ENCODE assay signal across 11 cellular contexts in the genomic region with DNA sequence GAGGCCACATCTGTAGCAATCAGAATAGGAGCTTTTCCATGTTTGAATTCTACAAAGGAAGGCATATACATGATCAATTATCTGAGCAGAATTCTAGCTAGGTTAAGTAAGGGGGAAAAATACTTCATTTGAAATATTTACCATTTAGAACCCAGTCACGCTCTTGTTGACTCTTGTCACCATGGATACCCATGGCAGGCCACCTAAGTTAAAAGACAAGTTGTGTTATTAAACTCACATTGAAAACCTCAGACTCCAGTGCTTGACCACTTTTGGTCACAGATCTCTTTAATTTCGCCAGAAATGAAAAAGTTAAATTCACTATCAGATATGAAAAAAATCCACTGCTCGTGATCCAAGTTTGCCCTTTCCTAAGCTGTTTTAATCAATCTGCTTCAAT. TPM values are rescaled to one million over a fixed set of nuclear protein-coding genes. Genes with fewer than 3 reads are reported as not detected.
DNase-seq lines count a peak whose midpoint lies in the region; ATAC-seq and TF ChIP-seq lines count a peak whose summit lies in the region.
"Had no signal": no experiment of that assay in that cellular context is flagged by ENCODE, and none has a peak within 500 bp of the region (broad histone marks: within the 10 kb centered on the region; RNA-seq: fewer than 3 reads in every experiment).

No MANE protein-coding gene starts in this region.

- no peak overlapping the region for H3K4me3 ChIP-seq in aorta (ENCODE audit: low read length in 2 of 2)

- TF ChIP-seq CTCF in activated B cell treated with CpG ODN at 0.5 μM for 24 hours (IDR thresholded peaks at IDR 0.05): no peak

- H3K27me3 Mint-ChIP-seq in activated T-cell treated with anti-CD3 and anti-CD28 coated beads, Interleukin-2, amount 50 U/mL, for 72 hours (ENCODE audit: low read depth): no peaks in the 10 kb centered on the region
- no peaks in the 10 kb centered on the region for H3K27me3 Mint-ChIP-seq in activated B cell treated with CpG ODN at 0.5 μM for 24 hours
- H3K27me3 Mint-ChIP-seq in stimulated activated naive CD8-positive, alpha-beta T cell treated with anti-CD3 and anti-CD28 coated beads, Interleukin-15, amount 100 ng/mL, for 72 hours: no peaks in the 10 kb centered on the region

- H3K27me3 ChIP-seq in aorta (ENCODE audit: control insufficient read depth in 1 of 2, insufficient read depth in 2 of 2, low read length in 1 of 2): peaks cover 0 to 1% of the 10 kb centered on the region in 2 donors
- H3K27me3 ChIP-seq: dorsolateral prefrontal cortex, upper lobe of left lung had no signal

- H3K36me3 ChIP-seq in aorta (ENCODE audit: control insufficient read depth in 1 of 2, insufficient read depth in 2 of 2, low read length in 1 of 2): peaks cover 12% of the 10 kb centered on the region in 2 donors

- no peak for ATAC-seq in activated T-cell treated with anti-CD3 and anti-CD28 coated beads, Interleukin-2, amount 50 U/mL, for 72 hours (replicated peaks in 1 of 2)
- no peak for ATAC-seq in activated B cell treated with CpG ODN at 0.5 μM for 24 hours (ENCODE audit: low read depth)
- no peak for ATAC-seq in stimulated activated naive CD8-positive, alpha-beta T cell treated with anti-CD3 and anti-CD28 coated beads, Interleukin-15, amount 100 ng/mL, for 72 hours
- no peak for ATAC-seq in aorta (ENCODE audit: low FRiP score)

- H3K4me1 Mint-ChIP-seq in activated T-cell treated with anti-CD3 and anti-CD28 coated beads, Interleukin-2, amount 50 U/mL, for 72 hours (ENCODE audit: low read depth): peaks cover 80% of the 10 kb centered on the region
- H3K4me1 Mint-ChIP-seq in activated B cell treated with CpG ODN at 0.5 μM for 24 hours: peaks cover 70% of the 10 kb centered on the region
- H3K4me1 Mint-ChIP-seq in stimulated activated naive CD8-positive, alpha-beta T cell treated with anti-CD3 and anti-CD28 coated beads, Interleukin-15, amount 100 ng/mL, for 72 hours: peaks cover 93% of the 10 kb centered on the region

- CTCF ChIA-PET in activated B cell treated with CpG ODN at 0.5 μM for 24 hours (lab: Charles Lee): interaction anchor here (1.0 kb wide), 2 partner anchors 11 to 82 kb away, joined by 3 to 6 read pairs; no protein-coding TSS in a partner anchor

- no peaks in the 10 kb centered on the region for H3K9me3 ChIP-seq in aorta (ENCODE audit: control insufficient read depth, low read length)
- H3K9me3 ChIP-seq: upper lobe of left lung had no signal

- 46 to 53% methylated on average over 3 of the region's 3 CpGs for WGBS in aorta, 2 donors

- no peaks in the 10 kb centered on the region for H3K4me1 ChIP-seq in aorta (ENCODE audit: control insufficient read depth in 1 of 2, insufficient read depth in 2 of 2, low read length in 2 of 2)

- peak overlapping the region; percentile 4 to 5 for H3K4me3 Mint-ChIP-seq in activated T-cell treated with anti-CD3 and anti-CD28 coated beads, Interleukin-2, amount 50 U/mL, for 72 hours
- H3K4me3 Mint-ChIP-seq in activated B cell treated with CpG ODN at 0.5 μM for 24 hours: no peak overlapping the region
- H3K4me3 Mint-ChIP-seq in stimulated activated naive CD8-positive, alpha-beta T cell treated with anti-CD3 and anti-CD28 coated beads, Interleukin-15, amount 100 ng/mL, for 72 hours: peak overlapping the region; percentile 3 to 63

- H3K27ac ChIP-seq in epithelial cell of prostate (peak overlapping the region; percentile 97), aorta (ENCODE audit: low read depth in 1 of 2, low read length in 2 of 2) (no peak overlapping the region)

- POLR2A ChIA-PET in activated B cell treated with CpG ODN at 0.5 μM for 24 hours (lab: Charles Lee): no interaction called here

- intact Hi-C loops in activated B cell treated with CpG ODN at 0.5 μM for 24 hours (cut with micrococcal nuclease): no loop called here
- intact Hi-C loops in aorta (cut with DNase I): loop anchor here in 1 of 2 donors (10.0 kb wide), 1 partner anchor 357 kb away; no protein-coding TSS in a partner anchor

- no peaks in the 10 kb centered on the region for H3K9me3 Mint-ChIP-seq in activated T-cell treated with anti-CD3 and anti-CD28 coated beads, Interleukin-2, amount 50 U/mL, for 72 hours
- no peaks in the 10 kb centered on the region for H3K9me3 Mint-ChIP-seq in activated B cell treated with CpG ODN at 0.5 μM for 24 hours
- H3K9me3 Mint-ChIP-seq in stimulated activated naive CD8-positive, alpha-beta T cell treated with anti-CD3 and anti-CD28 coated beads, Interleukin-15, amount 100 ng/mL, for 72 hours: no peaks in the 10 kb centered on the region
- H3K9me3 Mint-ChIP-seq: activated T-helper 1 cell treated with anti-CD3 and anti-CD28 coated beads, Interleukin-12 subunit alpha, Interleukin-12 subunit beta, Interleukin-2, Interleukin-4 antibody, amounts not matched to agents 30 ng/mL and 10 ng/mL and 1 ng/mL, durations not matched to agents 14 hours and 24 hours and 36 hours had no signal

- H3K27ac Mint-ChIP-seq in activated T-cell treated with anti-CD3 and anti-CD28 coated beads, Interleukin-2, amount 50 U/mL, for 72 hours: peak overlapping the region; percentile 99
- H3K27ac Mint-ChIP-seq in activated B cell treated with CpG ODN at 0.5 μM for 24 hours: peak overlapping the region; percentile 46
- peak overlapping the region in 1 of 2 donors; percentile 100 for H3K27ac Mint-ChIP-seq in stimulated activated naive CD8-positive, alpha-beta T cell treated with anti-CD3 and anti-CD28 coated beads, Interleukin-15, amount 100 ng/mL, for 72 hours

- peaks cover 44 to 68% of the 10 kb centered on the region in 2 donors for H3K36me3 Mint-ChIP-seq in activated T-cell treated with anti-CD3 and anti-CD28 coated beads, Interleukin-2, amount 50 U/mL, for 72 hours (ENCODE audit: insufficient read depth in 2 of 2)
- peaks cover 97% of the 10 kb centered on the region for H3K36me3 Mint-ChIP-seq in activated B cell treated with CpG ODN at 0.5 μM for 24 hours (ENCODE audit: low read depth)

- DNase-seq in activated T-cell treated with anti-CD3 and anti-CD28 coated beads, Interleukin-2, amount 50 U/mL, for 72 hours: no peak
- DNase-seq in activated T-cell treated with anti-CD3 and anti-CD28 coated beads, Interleukin-2, amount 50 U/mL, for 48 hours: no peak
- DNase-seq in activated B cell treated with CpG ODN at 0.5 μM for 24 hours: no peak
- no peak for DNase-seq in epithelial cell of prostate (ENCODE audit: low read depth, low spot score)
- DNase-seq in stimulated activated naive CD8-positive, alpha-beta T cell treated with anti-CD3 and anti-CD28 coated beads, Interleukin-15, amount 100 ng/mL, for 72 hours: no peak
- DNase-seq in NCI-H2029 treated with DMSO at 0.1 percent for 48 hours (lab: John Stamatoyannopoulos, UW): no peak
- DNase-seq in dedifferentiated amniotic fluid mesenchymal stem cell (ENCODE audit: extremely low spot score): no peak
- no peak for DNase-seq in aorta
- DNase-seq: dorsolateral prefrontal cortex, upper lobe of left lung had no signal

RNA-seq across cellular contexts. Expression of gene DDX5, which starts 4.1 kb away (rescaled TPM):
- 1,000 to 10,000 TPM; 1,029 to 1,188 TPM for total RNA-seq in activated T-cell treated with anti-CD3 and anti-CD28 coated beads, Interleukin-2, amount 50 U/mL, for 72 hours
- total RNA-seq in activated B cell treated with CpG ODN at 0.5 μM for 24 hours: 1,149 and 1,208 TPM in 2 replicates
- total RNA-seq in aorta: 100 to 1,000 TPM; 901 to 936 TPM
- polyA plus RNA-seq in aorta: 100 to 1,000 TPM; 213 to 952 TPM

RNA-seq across cellular contexts. Expression of gene CEP95, which starts 4.8 kb away (rescaled TPM):
- 10 to 100 TPM; 70.9 to 80.3 TPM for total RNA-seq in activated T-cell treated with anti-CD3 and anti-CD28 coated beads, Interleukin-2, amount 50 U/mL, for 72 hours
- total RNA-seq in activated B cell treated with CpG ODN at 0.5 μM for 24 hours: 65.3 and 77.0 TPM in 2 replicates
- total RNA-seq in aorta: 10 to 100 TPM; 39.7 to 49.8 TPM
- polyA plus RNA-seq in aorta: 10 to 100 TPM; 22.7 to 96.4 TPM

RNA-seq across cellular contexts. Expression of gene POLG2, which starts 5.2 kb away (rescaled TPM):
- total RNA-seq in activated T-cell treated with anti-CD3 and anti-CD28 coated beads, Interleukin-2, amount 50 U/mL, for 72 hours: 10 to 100 TPM; 40.7 to 47.2 TPM
- total RNA-seq in activated B cell treated with CpG ODN at 0.5 μM for 24 hours: 50.3 and 63.9 TPM in 2 replicates
- total RNA-seq in aorta: 10 to 100 TPM; 12.8 to 20.6 TPM
- 10 to 100 TPM; 10.0 to 19.2 TPM for polyA plus RNA-seq in aorta

RNA-seq across cellular contexts. Expression of gene MILR1, which starts 53.1 kb away (rescaled TPM):
- total RNA-seq in activated T-cell treated with anti-CD3 and anti-CD28 coated beads, Interleukin-2, amount 50 U/mL, for 72 hours: under 1 TPM in 1 of 2 donors, not detected in 1; 0.58 TPM
- total RNA-seq in activated B cell treated with CpG ODN at 0.5 μM for 24 hours (13.5 and 13.9 TPM in 2 replicates), aorta (10 to 100 TPM; 13.0 to 29.8 TPM)
- 10 to 100 TPM; 12.0 TPM for polyA plus RNA-seq in aorta
